In genomic region chr1:12525311-12526181, GRCh38 we compare ENCODE assay signal across 12 cellular contexts.
DNase-seq lines count a peak whose midpoint lies in the region; ATAC-seq, FAIRE-seq and TF ChIP-seq lines count a peak whose summit lies in the region.
"Had no signal": no experiment of that assay in that cellular context is flagged by ENCODE, and none has a peak within 500 bp of the region (broad histone marks: within the 10 kb centered on the region; RNA-seq: fewer than 3 reads in every experiment).

No MANE protein-coding gene starts in this region.

- no peak for TF ChIP-seq CTCF in HepG2 (CRISPR knock-in tag; IDR thresholded peaks at IDR 0.05)

- H2AFZ ChIP-seq in HepG2 (ENCODE audit: low read length): no peak overlapping the region

- no peaks in the 10 kb centered on the region for H3K27me3 Mint-ChIP-seq in activated naive CD8-positive, alpha-beta T cell treated with anti-CD3 and anti-CD28 coated beads, Interleukin-2, amount 10 ng/mL, durations not matched to agents 7 days and 5 days
- no peaks in the 10 kb centered on the region for H3K27me3 Mint-ChIP-seq in stimulated activated naive B cell treated with anti-CD40 and anti-IgM and Interleukin-4, amounts not matched to agents 10 μg/mL and 1 μg/mL and 100 μg/mL, for 72 hours
- H3K27me3 Mint-ChIP-seq: IgD-negative memory B cell had no signal

- DNase-seq in Kasumi-1 (lab: John Stamatoyannopoulos, UW) (peak; percentile 62), HepG2 (ENCODE audit: low spot score) (peak; percentile 95), superior temporal gyrus (ENCODE audit: extremely low spot score) (no peak), NCI-H345 (lab: John Stamatoyannopoulos, UW) (no peak), HPDE6-E6E7 (ENCODE audit: extremely low spot score) (no peak)
- DNase-seq in activated naive CD8-positive, alpha-beta T cell treated with anti-CD3 and anti-CD28 coated beads, Interleukin-2, amount 10 ng/mL, durations not matched to agents 7 days and 5 days: peak; percentile 20
- no peak for DNase-seq in stimulated activated naive B cell treated with anti-CD40 and anti-IgM and Interleukin-4, amounts not matched to agents 10 μg/mL and 1 μg/mL and 100 μg/mL, for 72 hours
- no peak for DNase-seq in activated CD4-positive, alpha-beta T cell treated with anti-CD3 and anti-CD28 coated beads, Interleukin-2, amount 50 U/mL, for 4 hours
- DNase-seq: activated CD4-positive, CD25-positive, alpha-beta regulatory T cell; brain microvascular endothelial cell; DMS79 had no signal

- peak overlapping the region; percentile 90 for H3K4me2 ChIP-seq in HepG2 (ENCODE audit: low read depth, low read length)

- POLR2A ChIA-PET in activated naive CD8-positive, alpha-beta T cell treated with anti-CD3 and anti-CD28 coated beads, Interleukin-2, amount 10 ng/mL, durations not matched to agents 7 days and 5 days (lab: Charles Lee): interaction anchor here (0.6 to 2.9 kb wide), 4 partner anchors 10 to 92 kb away, joined by 3 to 7 read pairs (median 4); no protein-coding TSS in a partner anchor
- POLR2A ChIA-PET in HepG2 (lab: Yijun Ruan, JAX): interaction anchor here (0.8 to 9.3 kb wide), 12 partner anchors 9 to 169 kb away, joined by 3 to 220 read pairs (median 6); partner anchors contain the start of gene DHRS3

- H3K36me3 Mint-ChIP-seq in activated naive CD8-positive, alpha-beta T cell treated with anti-CD3 and anti-CD28 coated beads, Interleukin-2, amount 10 ng/mL, durations not matched to agents 7 days and 5 days: peaks cover 10% of the 10 kb centered on the region
- H3K36me3 Mint-ChIP-seq in stimulated activated naive B cell treated with anti-CD40 and anti-IgM and Interleukin-4, amounts not matched to agents 10 μg/mL and 1 μg/mL and 100 μg/mL, for 72 hours: peaks cover 5 to 7% of the 10 kb centered on the region in 2 donors

- WGBS in HepG2 (ENCODE audit: low lambda C conversion rate): 5% methylated on average over 12 of the region's 13 CpGs

- H3K4me1 ChIP-seq in HepG2 (ENCODE audit: insufficient read depth, low read length): peaks cover 87% of the 10 kb centered on the region

- TF ChIP-seq RAD21 in HepG2 (CRISPR knock-in tag; IDR thresholded peaks at IDR 0.05): 0 out of 2 replicates have a peak, but pooled peaks have one; percentile 16

- no peak overlapping the region for H3K4me3 Mint-ChIP-seq in activated naive CD8-positive, alpha-beta T cell treated with anti-CD3 and anti-CD28 coated beads, Interleukin-2, amount 10 ng/mL, durations not matched to agents 7 days and 5 days
- no peak overlapping the region for H3K4me3 Mint-ChIP-seq in stimulated activated naive B cell treated with anti-CD40 and anti-IgM and Interleukin-4, amounts not matched to agents 10 μg/mL and 1 μg/mL and 100 μg/mL, for 72 hours
- H3K4me3 Mint-ChIP-seq: IgD-negative memory B cell had no signal

- peak overlapping the region; percentile 37 to 58 (median 42); a peak in 5 of 6 replicates for H3K4me3 ChIP-seq in HepG2 (replicated peaks in 1 of 3; ENCODE audit: insufficient read depth in 1 of 3, low read depth in 2 of 3, low read length in 3 of 3)

- FAIRE-seq in HepG2 (lab: Jason Lieb, UNC): peak; percentile 93

- H4K20me1 ChIP-seq in HepG2 (ENCODE audit: insufficient read depth, low read length): no peaks in the 10 kb centered on the region

- H3K9me3 Mint-ChIP-seq in activated naive CD8-positive, alpha-beta T cell treated with anti-CD3 and anti-CD28 coated beads, Interleukin-2, amount 10 ng/mL, durations not matched to agents 7 days and 5 days: peaks cover 2% of the 10 kb centered on the region
- peaks cover 0 to 2% of the 10 kb centered on the region in 2 donors for H3K9me3 Mint-ChIP-seq in stimulated activated naive B cell treated with anti-CD40 and anti-IgM and Interleukin-4, amounts not matched to agents 10 μg/mL and 1 μg/mL and 100 μg/mL, for 72 hours

- intact Hi-C loops in HepG2 (cut with micrococcal nuclease; ENCODE audit: unreplicated experiment): loop anchor here (1.0 to 10.0 kb wide), 3 partner anchors 47 to 211 kb away; no protein-coding TSS in a partner anchor

- ATAC-seq in activated naive CD8-positive, alpha-beta T cell treated with anti-CD3 and anti-CD28 coated beads, Interleukin-2, amount 10 ng/mL, durations not matched to agents 7 days and 5 days (ENCODE audit: low read depth): no peak
- ATAC-seq in HepG2: peak; percentile 67
- no peak for ATAC-seq in stimulated activated naive B cell treated with anti-CD40 and anti-IgM and Interleukin-4, amounts not matched to agents 10 μg/mL and 1 μg/mL and 100 μg/mL, for 72 hours (replicated peaks)

- no peaks in the 10 kb centered on the region for H3K36me3 ChIP-seq in HepG2 (replicated peaks in 1 of 2; ENCODE audit: control insufficient read depth in 1 of 2, insufficient read depth in 2 of 2, low read length in 2 of 2)
- H3K36me3 ChIP-seq: brain microvascular endothelial cell had no signal

- peaks cover 13% of the 10 kb centered on the region for H3K4me1 Mint-ChIP-seq in activated naive CD8-positive, alpha-beta T cell treated with anti-CD3 and anti-CD28 coated beads, Interleukin-2, amount 10 ng/mL, durations not matched to agents 7 days and 5 days
- peaks cover 12 to 28% of the 10 kb centered on the region in 2 donors for H3K4me1 Mint-ChIP-seq in stimulated activated naive B cell treated with anti-CD40 and anti-IgM and Interleukin-4, amounts not matched to agents 10 μg/mL and 1 μg/mL and 100 μg/mL, for 72 hours
- H3K4me1 Mint-ChIP-seq: IgD-negative memory B cell had no signal

- peak overlapping the region; percentile 65 for H3K9ac ChIP-seq in HepG2 (ENCODE audit: insufficient read depth, low read depth, low read length)

- in situ Hi-C loops in HepG2 (cut with HindIII; ENCODE audit: extremely low pct_ligation_motif_present, low pct_unique_long_range_greater_than_20kb): loop anchor here (5.0 to 10.0 kb wide), 3 partner anchors 48 to 121 kb away; partner anchors contain the start of gene DHRS3

- H3K79me2 ChIP-seq in HepG2 (ENCODE audit: insufficient read depth, low read length): no peaks in the 10 kb centered on the region

- TF ChIP-seq EP300 in HepG2 (IDR thresholded peaks at IDR 0.05; ENCODE audit: low read depth in 2 of 2, low read length in 2 of 2): peak; percentile 86 to 95
- TF ChIP-seq EP300 in HepG2 (CRISPR knock-in tag; IDR thresholded peaks at IDR 0.05; ENCODE audit: borderline replicate concordance): peak; percentile 79

- no peaks in the 10 kb centered on the region for H3K9me3 ChIP-seq in HepG2 (ENCODE audit: low read length)

- peak; percentile 47 to 50; a peak in 3 of 4 replicates for TF ChIP-seq POLR2A in HepG2 (IDR thresholded peaks at IDR 0.05; ENCODE audit: insufficient read depth in 1 of 2, low read depth in 2 of 2, low read length in 2 of 2)

- H3K27me3 ChIP-seq in HepG2 (ENCODE audit: control insufficient read depth in 1 of 2, insufficient read depth in 2 of 2, low read length in 2 of 2): no peaks in the 10 kb centered on the region
- H3K27me3 ChIP-seq: brain microvascular endothelial cell had no signal

- peak overlapping the region; percentile 77 for H3K27ac Mint-ChIP-seq in activated naive CD8-positive, alpha-beta T cell treated with anti-CD3 and anti-CD28 coated beads, Interleukin-2, amount 10 ng/mL, durations not matched to agents 7 days and 5 days
- peak overlapping the region; percentile 22 for H3K27ac Mint-ChIP-seq in stimulated activated naive B cell treated with anti-CD40 and anti-IgM and Interleukin-4, amounts not matched to agents 10 μg/mL and 1 μg/mL and 100 μg/mL, for 72 hours
- H3K27ac Mint-ChIP-seq: IgD-negative memory B cell had no signal

- CTCF ChIA-PET in HepG2 (lab: Yijun Ruan, JAX; ENCODE audit: low intra/inter-chr PET ratio, low total read pairs): no interaction called here

- peak overlapping the region; percentile 86 for H3K27ac ChIP-seq in HepG2 (ENCODE audit: extremely low read length, insufficient read depth, low read length)
- H3K27ac ChIP-seq: brain microvascular endothelial cell had no signal

- no TSS peak for BruUV-seq in HepG2 (replicated peaks; lab: Mats Ljungman, UMichigan)

TF ChIP-seq in HepG2, 621 proteins besides CTCF, POLR2A, EP300 and RAD21 (continues in another document):
- TF ChIP-seq TBX2 (CRISPR knock-in tag; IDR thresholded peaks at IDR 0.05; ENCODE audit: borderline replicate concordance) (peak; percentile 95), HMG20A (CRISPR knock-in tag; IDR thresholded peaks at IDR 0.05; ENCODE audit: borderline replicate concordance) (peak; percentile 78; the same call in 1 of the 2 replicates), LCORL (IDR thresholded peaks at IDR 0.05) (peak; percentile 91), LCORL (CRISPR knock-in tag; IDR thresholded peaks at IDR 0.05) (peak; percentile 97), TAF1 (CRISPR knock-in tag; IDR thresholded peaks at IDR 0.05) (peak; percentile 42; the same call in 1 of the 2 replicates), ZNF414 (CRISPR knock-in tag; IDR thresholded peaks at IDR 0.05) (peak; percentile 86)

Comparison
In these comparisons a context has a peak if more than half of its experiments do, and no peak if none do; other contexts are left out.
1. DNase-seq: peak in Kasumi-1 (2 of 2), activated naive CD8-positive, alpha-beta T cell treated with anti-CD3 and anti-CD28 coated beads, Interleukin-2, amount 10 ng/mL, durations not matched to agents 7 days and 5 days (single experiment) and HepG2 (single experiment); none in stimulated activated naive B cell treated with anti-CD40 and anti-IgM and Interleukin-4, amounts not matched to agents 10 μg/mL and 1 μg/mL and 100 μg/mL, for 72 hours (single experiment), superior temporal gyrus (single experiment), NCI-H345 (single experiment), HPDE6-E6E7 (single experiment) and activated CD4-positive, alpha-beta T cell treated with anti-CD3 and anti-CD28 coated beads, Interleukin-2, amount 50 U/mL, for 4 hours (0 of 2).